ENCODE assay signal across 31 cellular contexts in the genomic region with DNA sequence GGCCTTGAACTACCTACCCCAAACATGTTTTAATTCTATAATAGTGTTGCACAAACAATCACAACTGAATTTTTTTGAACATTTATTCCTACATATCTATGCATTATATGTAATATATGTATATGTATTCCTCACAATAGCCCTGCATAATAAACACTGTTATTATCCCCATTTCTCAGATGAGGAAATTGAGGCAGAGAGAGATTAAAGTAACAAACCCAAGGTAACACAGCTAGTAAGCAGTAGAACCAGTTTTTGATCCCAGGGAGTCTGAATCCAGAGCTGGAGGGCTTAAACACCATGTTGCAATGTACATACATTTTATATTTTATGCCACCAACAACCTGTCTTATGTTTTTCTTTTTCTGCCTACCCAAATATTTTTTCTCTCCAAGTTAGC.
"Had no signal": no experiment of that assay in that cellular context is flagged by ENCODE, and none has a peak within 500 bp of the region (broad histone marks: within the 10 kb centered on the region; RNA-seq: fewer than 3 reads in every experiment).

No MANE protein-coding gene starts in this region.

- H3K36me3 ChIP-seq: neural progenitor cell, ovary, spleen, suprapubic skin, tibial artery, transverse colon, upper lobe of right lung, uterus had no signal

- H3K9ac ChIP-seq: neural progenitor cell, parathyroid adenoma had no signal

- H3K27me3 Mint-ChIP-seq: stimulated activated memory B cell treated with anti-CD40 and anti-IgM and Interleukin-4, amounts not matched to agents 10 μg/mL and 1 μg/mL and 100 μg/mL, for 72 hours had no signal

- H3K4me1 Mint-ChIP-seq: natural killer cell; stimulated activated memory B cell treated with anti-CD40 and anti-IgM and Interleukin-4, amounts not matched to agents 10 μg/mL and 1 μg/mL and 100 μg/mL, for 72 hours; stimulated activated naive CD8-positive, alpha-beta T cell treated with anti-CD3 and anti-CD28 coated beads, Interleukin-15, amount 100 ng/mL, for 72 hours had no signal

- H3K4me2 ChIP-seq: neural progenitor cell, smooth muscle cell had no signal

- H3K9me3 ChIP-seq: ovary, psoas muscle, testis, upper lobe of right lung had no signal

- ATAC-seq: natural killer cell; psoas muscle; right cardiac atrium; sciatic nerve; stimulated activated memory B cell treated with anti-CD40 and anti-IgM and Interleukin-4, amounts not matched to agents 10 μg/mL and 1 μg/mL and 100 μg/mL, for 72 hours; stimulated activated naive CD8-positive, alpha-beta T cell treated with anti-CD3 and anti-CD28 coated beads, Interleukin-15, amount 100 ng/mL, for 72 hours; stimulated activated naive CD8-positive, alpha-beta T cell treated with anti-CD3 and anti-CD28 coated beads, Interleukin-15, Interleukin-2, amounts not matched to agents 100 U/mL and 50 U/mL, for 24 hours; upper lobe of right lung had no signal

- H3K27ac ChIP-seq: neural progenitor cell, ovary, parathyroid adenoma, psoas muscle, skin epidermis, spleen, suprapubic skin, testis, tibial artery, transverse colon, upper lobe of right lung, uterus had no signal

- DNase-seq: natural killer cell; occipital lobe; ovary; posterior cingulate gyrus; psoas muscle; right cardiac atrium; spleen; stimulated activated CD4-positive, alpha-beta T cell treated with anti-CD3 and anti-CD28 coated beads, Interleukin-12 subunit alpha, Interleukin-12 subunit beta, amount 100 ng/mL, for 4 hours; stimulated activated CD4-positive, alpha-beta T cell treated with anti-CD3 and anti-CD28 coated beads, Interleukin-1b, Interleukin-23, amount 100 ng/mL, for 48 hours; stimulated activated CD4-positive, alpha-beta T cell treated with anti-CD3 and anti-CD28 coated beads, Interleukin-4, amount 100 ng/mL, for 1 hour; stimulated activated CD4-positive, alpha-beta T cell treated with anti-CD3 and anti-CD28 coated beads, Interleukin-4, amount 100 ng/mL, for 4 hours; stimulated activated CD8-positive, alpha-beta memory T cell treated with anti-CD3 and anti-CD28 coated beads, Interleukin-4, amount 100 ng/mL, for 48 hours; stimulated activated naive CD4-positive, alpha-beta T cell; stimulated activated naive CD8-positive, alpha-beta T cell treated with anti-CD3 and anti-CD28 coated beads, Interleukin-15, amount 100 ng/mL, for 72 hours; stimulated activated naive CD8-positive, alpha-beta T cell treated with anti-CD3 and anti-CD28 coated beads, Interleukin-15, Interleukin-2, amounts not matched to agents 100 U/mL and 50 U/mL, for 24 hours; substantia nigra; testis; tibial artery; transverse colon; upper lobe of right lung; uterus had no signal

- H3K4me3 ChIP-seq: neural progenitor cell, ovary, psoas muscle, skin epidermis, smooth muscle cell, spleen, suprapubic skin, testis, tibial artery, transverse colon, upper lobe of right lung, uterus had no signal

- H3K27me3 ChIP-seq: neural progenitor cell, ovary, spleen, suprapubic skin, testis, tibial artery, transverse colon, upper lobe of right lung, uterus had no signal

- H3K27ac Mint-ChIP-seq: natural killer cell; nephron; neural progenitor cell; progenitor cell of endocrine pancreas; stimulated activated memory B cell treated with anti-CD40 and anti-IgM and Interleukin-4, amounts not matched to agents 10 μg/mL and 1 μg/mL and 100 μg/mL, for 72 hours; stimulated activated naive CD8-positive, alpha-beta T cell treated with anti-CD3 and anti-CD28 coated beads, Interleukin-15, amount 100 ng/mL, for 72 hours; type B pancreatic cell had no signal

- H3K4me3 Mint-ChIP-seq: natural killer cell; nephron; neural progenitor cell; stimulated activated memory B cell treated with anti-CD40 and anti-IgM and Interleukin-4, amounts not matched to agents 10 μg/mL and 1 μg/mL and 100 μg/mL, for 72 hours; stimulated activated naive CD8-positive, alpha-beta T cell treated with anti-CD3 and anti-CD28 coated beads, Interleukin-15, amount 100 ng/mL, for 72 hours; type B pancreatic cell had no signal

- H3K4me1 ChIP-seq: parathyroid adenoma, psoas muscle, spleen, tibial artery, transverse colon, upper lobe of right lung, uterus had no signal

- H2AFZ ChIP-seq: parathyroid adenoma had no signal

- H3K36me3 Mint-ChIP-seq: natural killer cell; stimulated activated memory B cell treated with anti-CD40 and anti-IgM and Interleukin-4, amounts not matched to agents 10 μg/mL and 1 μg/mL and 100 μg/mL, for 72 hours had no signal

- H3K79me2 ChIP-seq: parathyroid adenoma had no signal
